19 cellular contexts compared by ENCODE assay signal in genomic region chr12:56987011-56987410, GRCh38. TPM values are rescaled to one million over a fixed set of nuclear protein-coding genes. Genes with fewer than 3 reads are reported as not detected.
DNase-seq lines count a peak whose midpoint lies in the region; ATAC-seq, FAIRE-seq and TF ChIP-seq lines count a peak whose summit lies in the region.
"Had no signal": no experiment of that assay in that cellular context is flagged by ENCODE, and none has a peak within 500 bp of the region (broad histone marks: within the 10 kb centered on the region; RNA-seq: fewer than 3 reads in every experiment).

No MANE protein-coding gene starts in this region.

- DNase-seq in A549 (ENCODE audit: low read depth in 1 of 2, low spot score in 1 of 2) (no peak), epithelial cell of prostate (ENCODE audit: low read depth, low spot score) (no peak), neural crest cell (ENCODE audit: low read depth, low spot score) (no peak), DMS 273 (lab: John Stamatoyannopoulos, UW; ENCODE audit: unreplicated experiment) (no peak), H54 (ENCODE audit: insufficient read length, low spot score) (no peak), MG63 (no peak)
- no peak for DNase-seq in effector memory CD4-positive, alpha-beta T cell

- H3K9me3 ChIP-seq in A549 (no peaks in the 10 kb centered on the region), Loucy (ENCODE audit: insufficient read depth, low read depth, low read length) (no peaks in the 10 kb centered on the region), MG63 (peaks cover 3% of the 10 kb centered on the region; the same call in 1 of the 2 replicates)
- H3K9me3 ChIP-seq in effector memory CD4-positive, alpha-beta T cell (ENCODE audit: control insufficient read depth, low read length), result no peaks in the 10 kb centered on the region
- H3K9me3 ChIP-seq: BLaER1, spleen, tibial nerve had no signal

- no peak overlapping the region for H3K4me3 ChIP-seq in A549
- H3K4me3 ChIP-seq in Loucy (ENCODE audit: low read length, poor library complexity, severe bottlenecking), result no peak overlapping the region
- H3K4me3 ChIP-seq in effector memory CD4-positive, alpha-beta T cell (ENCODE audit: insufficient read depth, low read depth, low read length, poor library complexity, severe bottlenecking), result no peak overlapping the region
- no peak overlapping the region for H3K4me3 ChIP-seq in MG63
- H3K4me3 ChIP-seq: BLaER1, tibial nerve had no signal

- no peak overlapping the region for H3K4me3 Mint-ChIP-seq in neural crest cell
- H3K4me3 Mint-ChIP-seq: activated CD8-positive, alpha-beta T cell treated with anti-CD3 and anti-CD28 coated beads for 36 hours; activated naive CD4-positive, alpha-beta T cell treated with anti-CD3 and anti-CD28 coated beads for 36 hours; stimulated activated naive CD8-positive, alpha-beta T cell treated with anti-CD3 and anti-CD28 coated beads, Interleukin-15, Interleukin-2, amounts not matched to agents 100 ng/mL and 50 ng/mL, for 24 hours had no signal

- no peaks in the 10 kb centered on the region for H3K9me2 ChIP-seq in Loucy (replicated peaks; ENCODE audit: low read depth, low read length)

- TF ChIP-seq CTCF in A549 (IDR thresholded peaks at IDR 0.05) (no peak), Loucy (conservative IDR thresholded peaks at IDR 0.05; ENCODE audit: low read length) (no peak), neural crest cell (conservative IDR thresholded peaks at IDR 0.05) (no peak)

- peak overlapping the region; percentile 5 for H3K27ac Mint-ChIP-seq in neural crest cell (ENCODE audit: unreplicated experiment)
- H3K27ac Mint-ChIP-seq: activated CD8-positive, alpha-beta T cell treated with anti-CD3 and anti-CD28 coated beads for 36 hours; activated naive CD4-positive, alpha-beta T cell treated with anti-CD3 and anti-CD28 coated beads for 36 hours; stimulated activated naive CD8-positive, alpha-beta T cell treated with anti-CD3 and anti-CD28 coated beads, Interleukin-15, Interleukin-2, amounts not matched to agents 100 ng/mL and 50 ng/mL, for 24 hours had no signal

- no peaks in the 10 kb centered on the region; the same call in 1 of the 2 replicates for H3F3A ChIP-seq in Loucy (ENCODE audit: low read depth)

- H3K27me3 ChIP-seq in Loucy (ENCODE audit: insufficient read depth, low read length, poor library complexity, severe bottlenecking) (no peaks in the 10 kb centered on the region), MG63 (no peaks in the 10 kb centered on the region)
- H3K27me3 ChIP-seq in effector memory CD4-positive, alpha-beta T cell (replicated peaks; ENCODE audit: control insufficient read depth, insufficient read depth, low read length, poor library complexity, severe bottlenecking), result no peaks in the 10 kb centered on the region
- H3K27me3 ChIP-seq: BLaER1, spleen, tibial nerve had no signal

- H3K36me3 Mint-ChIP-seq in neural crest cell (ENCODE audit: low read depth), result no peaks in the 10 kb centered on the region
- H3K36me3 Mint-ChIP-seq: IgD-negative memory B cell had no signal

- no peak for TF ChIP-seq EP300 in A549 (IDR thresholded peaks at IDR 0.05)

- no peak for FAIRE-seq in A549 (lab: Jason Lieb, UNC)
- FAIRE-seq in H54 (lab: Jason Lieb, UNC), result no peak
- FAIRE-seq: bronchial epithelial cell had no signal

- H3K4me1 ChIP-seq in A549, result peaks cover 13% of the 10 kb centered on the region; the same call in 2 of the 3 replicates
- peaks cover 16% of the 10 kb centered on the region for H3K4me1 ChIP-seq in Loucy (ENCODE audit: insufficient read depth, low read length, poor library complexity, severe bottlenecking)
- H3K4me1 ChIP-seq in effector memory CD4-positive, alpha-beta T cell (ENCODE audit: control insufficient read depth, insufficient read depth, low read length, poor library complexity, severe bottlenecking), result peaks cover 5% of the 10 kb centered on the region

- TF ChIP-seq POLR2A in A549 (IDR thresholded peaks at IDR 0.05; ENCODE audit: low read length), result no peak
- no peak for TF ChIP-seq POLR2A in H54 (IDR thresholded peaks at IDR 0.05; ENCODE audit: low read depth, low read length)

- H3K36me3 ChIP-seq in Loucy (ENCODE audit: insufficient read depth, low read length) (no peaks in the 10 kb centered on the region), MG63 (no peaks in the 10 kb centered on the region)
- H3K36me3 ChIP-seq in effector memory CD4-positive, alpha-beta T cell (ENCODE audit: control insufficient read depth, insufficient read depth, low read length), result no peaks in the 10 kb centered on the region
- H3K36me3 ChIP-seq: BLaER1, spleen, tibial nerve had no signal

- ATAC-seq in A549, result no peak

- H3K4me2 ChIP-seq in A549 (no peak overlapping the region), Loucy (ENCODE audit: low read depth, low read length, poor library complexity, severe bottlenecking) (no peak overlapping the region)

- H4K20me1 ChIP-seq in Loucy (ENCODE audit: insufficient read depth, low read length, poor library complexity, severe bottlenecking), result no peaks in the 10 kb centered on the region
- H4K20me1 ChIP-seq: BLaER1 had no signal

- TF ChIP-seq RAD21 in A549 (conservative IDR thresholded peaks at IDR 0.05 in 1 of 2, IDR thresholded peaks at IDR 0.05 in 1 of 2), result no peak

- no peaks in the 10 kb centered on the region for H3K9me3 Mint-ChIP-seq in neural crest cell
- H3K9me3 Mint-ChIP-seq: activated CD8-positive, alpha-beta T cell treated with anti-CD3 and anti-CD28 coated beads for 36 hours; activated naive CD4-positive, alpha-beta T cell treated with anti-CD3 and anti-CD28 coated beads for 36 hours; IgD-negative memory B cell; stimulated activated naive CD8-positive, alpha-beta T cell treated with anti-CD3 and anti-CD28 coated beads, Interleukin-15, Interleukin-2, amounts not matched to agents 100 ng/mL and 50 ng/mL, for 24 hours had no signal

- no peaks in the 10 kb centered on the region for H3K79me2 ChIP-seq in Loucy (ENCODE audit: insufficient read depth, low read length)

- CTCF ChIA-PET in A549 (lab: Yijun Ruan, JAX), result interaction anchor here (0.8 to 5.0 kb wide), 46 partner anchors 8 to 423 kb away, joined by 3 to 119 read pairs (median 4); partner anchors contain the start of genes HSD17B6, NACA, PRIM1 and SDR9C7

- POLR2A ChIA-PET in A549 (lab: Yijun Ruan, JAX), result interaction anchor here (0.6 to 1.2 kb wide), 2 partner anchors 254 to 299 kb away, joined by 3 to 6 read pairs; partner anchors contain the start of gene PTGES3

- H3K27ac ChIP-seq in A549, result peak overlapping the region; percentile 22 to 34; a peak in 2 of 6 replicates
- peak overlapping the region; percentile 52 for H3K27ac ChIP-seq in epithelial cell of prostate
- H3K27ac ChIP-seq in effector memory CD4-positive, alpha-beta T cell (ENCODE audit: insufficient read depth, low read length, poor library complexity, severe bottlenecking), result no peak overlapping the region
- H3K27ac ChIP-seq: BLaER1, tibial nerve had no signal

- no peaks in the 10 kb centered on the region for H3K4me1 Mint-ChIP-seq in neural crest cell

- peak overlapping the region; percentile 42; the same call in 1 of the 2 replicates for H2AFZ ChIP-seq in Loucy (ENCODE audit: low read length)

- H3K9ac ChIP-seq in Loucy (ENCODE audit: low read depth, low read length, poor library complexity, severe bottlenecking), result no peak overlapping the region

- H3K27me3 Mint-ChIP-seq in neural crest cell (ENCODE audit: low read depth), result peaks cover 4% of the 10 kb centered on the region

TF ChIP-seq in A549, 52 proteins besides CTCF, POLR2A, EP300 and RAD21:
- TF ChIP-seq NFE2L2 (conservative IDR thresholded peaks at IDR 0.05; ENCODE audit: low read length) (no peak), EHMT2 (IDR thresholded peaks at IDR 0.05; ENCODE audit: low read depth) (no peak), SMC3 (IDR thresholded peaks at IDR 0.05) (no peak), NR3C1 (IDR thresholded peaks at IDR 0.05) (no peak), RARB (CRISPR knock-in tag; IDR thresholded peaks at IDR 0.05) (no peak), HOXB5 (CRISPR knock-in tag; IDR thresholded peaks at IDR 0.05) (no peak), ZSCAN20 (CRISPR knock-in tag; IDR thresholded peaks at IDR 0.05) (no peak), ESRRA (IDR thresholded peaks at IDR 0.05; ENCODE audit: borderline replicate concordance, low read length) (no peak)

RNA-seq across cellular contexts. Expression of gene ZBTB39, which starts 19.3 kb away (rescaled TPM):
- polyA plus RNA-seq in A549 (2011; rRNA removed), result 9.5 and 9.8 TPM in 2 replicates
- 4.6 and 5.2 TPM in 2 replicates for polyA plus RNA-seq in A549 (2012; cell fraction: cytosol; rRNA removed)
- 4.3 and 5.4 TPM in 2 replicates for polyA plus RNA-seq in A549 (2012; cell fraction: nucleus; rRNA removed)
- 4.3 to 4.7 TPM (median 4.5 TPM) in 3 replicates for polyA plus RNA-seq in A549 (2017; fragmentation: RNase III; extraction: RNeasy Plus Mini Kit Qiagen cat#74134 plus additional on column Dnase treatment)
- polyA minus RNA-seq in A549 (2011; rRNA and poly(A)+ RNA removed), result 17.6 and 21.0 TPM in 2 replicates
- total RNA-seq in neural crest cell, result 27.9 and 28.6 TPM in 2 replicates
- 3.1 and 3.3 TPM in 2 replicates for total RNA-seq in MG63 (2014; rRNA removed; shearing (Covaris generic); ENCODE audit: low replicate concordance)

RNA-seq across cellular contexts. Expression of gene TAC3, which starts 29.3 kb away (rescaled TPM):
- polyA plus RNA-seq in A549 (2011; rRNA removed) (0.16 and 0.26 TPM in 2 replicates), A549 (2017; fragmentation: RNase III; extraction: RNeasy Plus Mini Kit Qiagen cat#74134 plus additional on column Dnase treatment) (not detected in 3 replicates)
- 0.05 TPM in 1 of 2 replicates, not detected in the other for polyA plus RNA-seq in A549 (2012; cell fraction: cytosol; rRNA removed)
- polyA plus RNA-seq in A549 (2012; cell fraction: nucleus; rRNA removed), result 0.34 and 0.76 TPM in 2 replicates
- polyA minus RNA-seq in A549 (2011; rRNA and poly(A)+ RNA removed), result 0.66 TPM in 1 of 2 replicates, not detected in the other
- total RNA-seq in neural crest cell, result 0.51 TPM in 1 of 2 replicates, not detected in the other
- total RNA-seq in MG63 (2014; rRNA removed; shearing (Covaris generic); ENCODE audit: low replicate concordance), result 0.36 TPM in 1 of 2 replicates, not detected in the other
- total RNA-seq: A673, bronchial epithelial cell, Calu3, spleen, tibial nerve had no signal
- polyA plus RNA-seq: IgD-negative memory B cell had no signal

RNA-seq across cellular contexts. Expression of gene RDH16, which starts 29.6 kb away (rescaled TPM):
- polyA plus RNA-seq in A549 (2011; rRNA removed) (0.21 and 0.22 TPM in 2 replicates), A549 (2017; fragmentation: RNase III; extraction: RNeasy Plus Mini Kit Qiagen cat#74134 plus additional on column Dnase treatment) (0.06 to 0.09 TPM (median 0.08 TPM) in 3 replicates)
- polyA plus RNA-seq in A549 (2012; cell fraction: cytosol; rRNA removed), result 0.05 and 0.07 TPM in 2 replicates
- 0.43 and 0.59 TPM in 2 replicates for polyA plus RNA-seq in A549 (2012; cell fraction: nucleus; rRNA removed)
- polyA minus RNA-seq in A549 (2011; rRNA and poly(A)+ RNA removed), result 0.29 TPM in 1 of 2 replicates, not detected in the other
- 0.34 and 0.44 TPM in 2 replicates for total RNA-seq in neural crest cell
- not detected in 2 replicates for total RNA-seq in MG63 (2014; rRNA removed; shearing (Covaris generic); ENCODE audit: low replicate concordance)

RNA-seq across cellular contexts. Expression of gene SDR9C7, which starts 52.8 kb away (rescaled TPM):
- polyA plus RNA-seq in A549 (2011; rRNA removed) (0.13 TPM in 1 of 2 replicates, not detected in the other), A549 (2017; fragmentation: RNase III; extraction: RNeasy Plus Mini Kit Qiagen cat#74134 plus additional on column Dnase treatment) (0.05 TPM in 1 of 3 replicates, not detected in the others)
- 0.03 and 0.05 TPM in 2 replicates for polyA plus RNA-seq in A549 (2012; cell fraction: cytosol; rRNA removed)
- 0.05 and 0.06 TPM in 2 replicates for polyA plus RNA-seq in A549 (2012; cell fraction: nucleus; rRNA removed)
- polyA minus RNA-seq in A549 (2011; rRNA and poly(A)+ RNA removed), result not detected in 2 replicates
- not detected in 2 replicates for total RNA-seq in neural crest cell
- not detected in 2 replicates for total RNA-seq in MG63 (2014; rRNA removed; shearing (Covaris generic); ENCODE audit: low replicate concordance)
- total RNA-seq: A673; activated CD8-positive, alpha-beta T cell treated with anti-CD3 and anti-CD28 coated beads for 36 hours; activated naive CD4-positive, alpha-beta T cell treated with anti-CD3 and anti-CD28 coated beads for 36 hours; Calu3; fibroblast of villous mesenchyme; tibial nerve had no signal
- polyA plus RNA-seq: IgD-negative memory B cell had no signal
